ENCODE assay signal across 1 cellular context in genomic region chr2:84817239-84817655, GRCh38.
TF ChIP-seq lines count a peak whose summit lies in the region.

No MANE protein-coding gene starts in this region.

TF ChIP-seq in GM12878, 131 proteins besides CTCF, POLR2A, EP300 and RAD21 (continued from another document and continues in another):
- TF ChIP-seq ZNF592 (IDR thresholded peaks at IDR 0.05) (no peak), MTA3 (IDR thresholded peaks at IDR 0.05; ENCODE audit: borderline replicate concordance, low read length) (peak; percentile 98), KLF5 (IDR thresholded peaks at IDR 0.05; ENCODE audit: partially characterized antibody) (no peak), SUZ12 (IDR thresholded peaks at IDR 0.05; ENCODE audit: unreplicated experiment) (no peak), ZNF207 (IDR thresholded peaks at IDR 0.05; ENCODE audit: borderline replicate concordance) (no peak), ZNF24 (IDR thresholded peaks at IDR 0.05) (peak; percentile 73), ZNF274 (IDR thresholded peaks at IDR 0.05; ENCODE audit: insufficient read depth, insufficient read length) (no peak), PAX8 (IDR thresholded peaks at IDR 0.05) (no peak), E2F4 (IDR thresholded peaks at IDR 0.05; ENCODE audit: low read depth, low read length) (no peak), SMARCA5 (IDR thresholded peaks at IDR 0.05) (no peak; the same call in 1 of the 2 replicates), MLLT1 (IDR thresholded peaks at IDR 0.05) (0 out of 2 replicates have a peak, but pooled peaks have one; percentile 14), RBBP5 (conservative IDR thresholded peaks at IDR 0.05) (no peak), USF1 (IDR thresholded peaks at IDR 0.05; ENCODE audit: borderline replicate concordance, extremely low read length, insufficient read depth, low read depth, low read length) (no peak), MEF2B (IDR thresholded peaks at IDR 0.05; ENCODE audit: partially characterized antibody, poor library complexity, severe bottlenecking) (peak; percentile 87), HDGF (IDR thresholded peaks at IDR 0.05) (no peak), ASH2L (IDR thresholded peaks at IDR 0.05; ENCODE audit: borderline replicate concordance, low read depth) (no peak), STAT3 (IDR thresholded peaks at IDR 0.05; ENCODE audit: low read depth, low read length) (no peak), MYB (IDR thresholded peaks at IDR 0.05; ENCODE audit: borderline replicate concordance, low read depth, low read length) (peak; percentile 53; the same call in 1 of the 2 replicates), ELK1 (IDR thresholded peaks at IDR 0.05; ENCODE audit: low read depth, low read length) (no peak), KDM1A (IDR thresholded peaks at IDR 0.05; ENCODE audit: borderline replicate concordance) (no peak), USF2 (IDR thresholded peaks at IDR 0.05; ENCODE audit: borderline replicate concordance, low read depth, low read length) (no peak; the same call in 1 of the 2 replicates), CEBPZ (IDR thresholded peaks at IDR 0.05; ENCODE audit: low read depth, low read length) (no peak), NBN (IDR thresholded peaks at IDR 0.05) (0 out of 2 replicates have a peak, but pooled peaks have one; percentile 74), BACH1 (IDR thresholded peaks at IDR 0.05; ENCODE audit: borderline replicate concordance) (peak; percentile 97), CBX3 (IDR thresholded peaks at IDR 0.05; ENCODE audit: borderline replicate concordance, low read depth) (no peak), TARDBP (IDR thresholded peaks at IDR 0.05; ENCODE audit: borderline replicate concordance) (no peak), EZH2 (IDR thresholded peaks at IDR 0.05; ENCODE audit: borderline replicate concordance, control insufficient read depth, low read depth, low read length) (no peak), SP1 (IDR thresholded peaks at IDR 0.05; ENCODE audit: low read depth, low read length) (peak; percentile 56), DPF2 (IDR thresholded peaks at IDR 0.05) (peak; percentile 99), BCL3 (IDR thresholded peaks at IDR 0.05; ENCODE audit: borderline replicate concordance, insufficient read depth, low read depth, low read length, poor library complexity, severe bottlenecking) (peak; percentile 97), BHLHE40 (IDR thresholded peaks at IDR 0.05; ENCODE audit: borderline replicate concordance in 1 of 2, low read depth in 2 of 2, low read length in 1 of 2) (peak; percentile 28 to 63; a peak in 2 of 4 replicates), NFIC (IDR thresholded peaks at IDR 0.05; ENCODE audit: low read depth, low read length) (peak; percentile 99), RCOR1 (conservative IDR thresholded peaks at IDR 0.05; ENCODE audit: low read depth, low read length) (no peak; the same call in 1 of the 2 replicates), YY1 (IDR thresholded peaks at IDR 0.05; ENCODE audit: low read depth, low read length) (no peak), IKZF2 (IDR thresholded peaks at IDR 0.05) (peak; percentile 91 to 92), SMAD5 (IDR thresholded peaks at IDR 0.05; ENCODE audit: low read depth) (no peak), ZNF384 (IDR thresholded peaks at IDR 0.05; ENCODE audit: borderline replicate concordance, low read depth, low read length) (no peak), HDAC6 (IDR thresholded peaks at IDR 0.05; ENCODE audit: unreplicated experiment) (no peak), WRNIP1 (IDR thresholded peaks at IDR 0.05; ENCODE audit: borderline replicate concordance, low read depth, low read length) (no peak), GABPA (IDR thresholded peaks at IDR 0.05; ENCODE audit: low read depth) (peak; percentile 80), TBL1XR1 (IDR thresholded peaks at IDR 0.05; ENCODE audit: low read depth, low read length) (peak; percentile 94), IRF5 (IDR thresholded peaks at IDR 0.05; ENCODE audit: borderline replicate concordance) (no peak), FOXM1 (IDR thresholded peaks at IDR 0.05; ENCODE audit: low read depth, low read length) (peak; percentile 98), EGR1 (IDR thresholded peaks at IDR 0.05; ENCODE audit: borderline replicate concordance in 1 of 2, low read depth in 2 of 2, low read length in 2 of 2) (no peak), CBFB (IDR thresholded peaks at IDR 0.05; ENCODE audit: low read depth) (no peak; the same call in 1 of the 2 replicates), SUPT20H (IDR thresholded peaks at IDR 0.05; ENCODE audit: borderline replicate concordance, control insufficient read depth, low read depth, low read length) (no peak), RB1 (IDR thresholded peaks at IDR 0.05; ENCODE audit: borderline replicate concordance) (no peak), ATF7 (IDR thresholded peaks at IDR 0.05; ENCODE audit: low read depth) (peak; percentile 72), SRF (IDR thresholded peaks at IDR 0.05; ENCODE audit: low read depth in 2 of 2, low read length in 2 of 2) (peak in 1 of 2 experiments; percentile 81; a peak in 1 of 4 replicates), BRCA1 (IDR thresholded peaks at IDR 0.05; ENCODE audit: low read depth, low read length) (no peak), ZZZ3 (IDR thresholded peaks at IDR 0.05; ENCODE audit: control insufficient read depth, insufficient read length, low read depth) (no peak), CHD1 (IDR thresholded peaks at IDR 0.05; ENCODE audit: low read depth, low read length) (no peak), RAD51 (IDR thresholded peaks at IDR 0.05) (peak; percentile 82), PAX5 (IDR thresholded peaks at IDR 0.05; ENCODE audit: borderline replicate concordance, low read depth, low read length) (peak; percentile 90), SREBF1 (IDR thresholded peaks at IDR 0.05; ENCODE audit: low read length) (no peak), STAT1 (conservative IDR thresholded peaks at IDR 0.05) (no peak), SIN3A (IDR thresholded peaks at IDR 0.05; ENCODE audit: low read depth, low read length) (no peak)
